In genomic region chr3:53589806-53590205, GRCh38 we compare ENCODE assay signal across 6 cellular contexts.
"Had no signal": no experiment of that assay in that cellular context is flagged by ENCODE, and none has a peak within 500 bp of the region (broad histone marks: within the 10 kb centered on the region; RNA-seq: fewer than 3 reads in every experiment).

No MANE protein-coding gene starts in this region.

- H3K27ac ChIP-seq: GM23248 had no signal

- ATAC-seq: K562 had no signal

- H3K4me3 ChIP-seq: GM23248, K562 had no signal

- DNase-seq: GM23248, GOT3, H7, HCEC 1CT, IMR-90 had no signal
